In genomic region chr7:151503902-151504714, GRCh38 we compare ENCODE assay signal across 11 cellular contexts. TPM values are rescaled to one million over a fixed set of nuclear protein-coding genes. Genes with fewer than 3 reads are reported as not detected.
A peak's percentile ranks its signal among the peaks of the same experiment; 100 is the strongest.
DNase-seq lines count a peak whose midpoint lies in the region; ATAC-seq, FAIRE-seq and TF ChIP-seq lines count a peak whose summit lies in the region.
"Had no signal": no experiment of that assay in that cellular context is flagged by ENCODE, and none has a peak within 500 bp of the region (broad histone marks: within the 10 kb centered on the region; RNA-seq: fewer than 3 reads in every experiment).

No MANE protein-coding gene starts in this region.

- H3K9me2 ChIP-seq in hepatocyte (replicated peaks; ENCODE audit: insufficient read depth) = no peaks in the 10 kb centered on the region

- in situ Hi-C loops in transverse colon (cut with MboI; ENCODE audit: low pct_ligation_motif_present in 1 of 4, low pct_unique_long_range_greater_than_20kb in 1 of 4, low sequenced_read_pairs in 3 of 4) = no loop called here

- ATAC-seq in HG03432 (IDR thresholded peaks at IDR 0.05; ENCODE audit: unreplicated experiment) = no peak

- H3K4me2 ChIP-seq in hepatocyte = no peak overlapping the region

- TF ChIP-seq EP300 in transverse colon (IDR thresholded peaks at IDR 0.05; ENCODE audit: low read depth) = no peak

- H3K27me3 ChIP-seq in hepatocyte (no peaks in the 10 kb centered on the region), transverse colon (no peaks in the 10 kb centered on the region)

- TF ChIP-seq CTCF in hepatocyte (IDR thresholded peaks at IDR 0.05; ENCODE audit: poor library complexity) (no peak), transverse colon (IDR thresholded peaks at IDR 0.05) (no peak)

- H3K36me3 ChIP-seq in hepatocyte (replicated peaks; ENCODE audit: insufficient read depth, low read depth) (no peaks in the 10 kb centered on the region), transverse colon (no peaks in the 10 kb centered on the region)

- peaks cover 100% of the 10 kb centered on the region for H3K79me2 ChIP-seq in hepatocyte

- 77% methylated on average over 7 of the region's 7 CpGs for WGBS in hepatocyte (ENCODE audit: low lambda C conversion rate, missing lambda C conversion rate)
- 60 to 73% methylated on average over 5 to 7 of the region's 7 CpGs for WGBS in transverse colon (ENCODE audit: low coverage in 1 of 2), 2 donors

- no peak overlapping the region for H3K4me3 ChIP-seq in hepatocyte
- no peak overlapping the region for H3K4me3 ChIP-seq in transverse colon

- intact Hi-C loops in transverse colon (cut with DNase I; ENCODE audit: low total_unique reads) = no loop called here

- peaks cover 92% of the 10 kb centered on the region for H4K20me1 ChIP-seq in hepatocyte (ENCODE audit: insufficient read depth, poor library complexity, severe bottlenecking)

- TF ChIP-seq POLR2A in transverse colon (IDR thresholded peaks at IDR 0.05) = no peak
- no peak for TF ChIP-seq POLR2A in GM12892 (IDR thresholded peaks at IDR 0.05; ENCODE audit: low read depth, low read length)

- H3K27ac ChIP-seq in hepatocyte (no peak overlapping the region), transverse colon (peak overlapping the region; percentile 18 to 70 (median 31))

- peak; percentile 34 for DNase-seq in DMS53 (lab: John Stamatoyannopoulos, UW)
- DNase-seq in DMS53 treated with DMSO at 0.1 percent for 48 hours (lab: John Stamatoyannopoulos, UW; ENCODE audit: unreplicated experiment) = no peak
- DNase-seq in amniotic epithelial cell (ENCODE audit: low read depth) = peak; percentile 98
- peak; percentile 44 for DNase-seq in hepatocyte (ENCODE audit: low spot score)
- no peak for DNase-seq in transverse colon
- no peak for DNase-seq in GM12892 (ENCODE audit: insufficient read length)
- DNase-seq in activated T-cell treated with anti-CD3 and anti-CD28 coated beads for 4 hours = no peak
- DNase-seq: activated T-cell treated with anti-CD3 and anti-CD28 coated beads, Interleukin-2, amount 50 U/mL, for 48 hours; H9; stimulated activated CD4-positive, alpha-beta T cell treated with anti-CD3 and anti-CD28 coated beads, Interleukin-4, amount 100 ng/mL, for 24 hours had no signal

- H3K4me1 ChIP-seq in hepatocyte (ENCODE audit: insufficient read depth) (peaks cover 4% of the 10 kb centered on the region), transverse colon (peaks cover 4 to 50% (median 15%) of the 10 kb centered on the region in 4 donors)

- FAIRE-seq in GM12892 (lab: Jason Lieb, UNC) = no peak

- no peak overlapping the region for H2AFZ ChIP-seq in hepatocyte

- no peaks in the 10 kb centered on the region for H3K9me3 ChIP-seq in hepatocyte (ENCODE audit: low read depth)
- H3K9me3 ChIP-seq in transverse colon = no peaks in the 10 kb centered on the region

RNA-seq across cellular contexts. Expression of gene RHEB, which starts 15.6 kb away (rescaled TPM):
- total RNA-seq in hepatocyte = 105 and 111 TPM in 2 replicates
- polyA plus RNA-seq in hepatocyte = 135 and 142 TPM in 2 replicates
- total RNA-seq in transverse colon = 10 to 100 TPM; 12.7 to 70.5 (median 42.8) TPM
- 41.4 TPM for polyA plus RNA-seq in GM12892 (2012; ENCODE audit: missing spikeins)

Comparison
In these comparisons a context has a peak if more than half of its experiments do, and no peak if none do; other contexts are left out.
1. DNase-seq: peak in DMS53 (single experiment), amniotic epithelial cell (single experiment) and hepatocyte (single experiment); none in DMS53 treated with DMSO at 0.1 percent for 48 hours (single experiment), transverse colon (single experiment), GM12892 (single experiment) and activated T-cell treated with anti-CD3 and anti-CD28 coated beads for 4 hours (single experiment).